ENCODE assay signal across 35 cellular contexts in the genomic region with DNA sequence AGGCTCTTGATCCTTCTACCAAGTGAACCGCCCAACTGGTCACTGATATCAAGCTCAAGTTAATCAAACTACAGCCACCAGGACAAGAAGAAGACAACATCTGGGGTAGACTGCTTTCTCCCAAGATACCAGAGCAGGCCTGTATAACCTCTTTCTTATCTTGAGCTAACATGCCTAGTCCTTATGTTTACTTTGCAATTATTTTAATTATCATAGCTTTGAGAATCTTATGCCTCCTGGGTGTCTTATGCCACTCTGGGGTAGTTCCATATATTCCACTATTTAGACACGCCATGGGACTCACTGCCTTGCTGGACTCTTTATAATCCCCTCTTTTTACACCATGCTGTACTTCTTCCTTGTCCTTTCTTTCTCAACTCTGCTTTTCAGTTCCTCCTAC.
"Had no signal": no experiment of that assay in that cellular context is flagged by ENCODE, and none has a peak within 500 bp of the region (broad histone marks: within the 10 kb centered on the region; RNA-seq: fewer than 3 reads in every experiment).

No MANE protein-coding gene starts in this region.

- H3K9me3 ChIP-seq: ascending aorta, breast epithelium, colonic mucosa, gastrocnemius medialis, heart left ventricle had no signal

- H3K36me3 ChIP-seq: ascending aorta, breast epithelium, cardiac muscle cell, colonic mucosa, gastrocnemius medialis, heart left ventricle had no signal

- ATAC-seq: activated naive CD4-positive, alpha-beta T cell treated with anti-CD3 and anti-CD28 coated beads, Interleukin-2, amount 50 U/mL, for 72 hours; activated T-cell treated with anti-CD3 and anti-CD28 coated beads, Interleukin-2, amount 50 U/mL, for 72 hours; esophagus mucosa; foreskin keratinocyte; gastrocnemius medialis; heart left ventricle; T-helper 17 cell; WTC11 had no signal

- H3K4me3 ChIP-seq: ascending aorta, breast epithelium, cardiac muscle cell, colonic mucosa, gastrocnemius medialis, heart left ventricle had no signal

- H3K4me1 ChIP-seq: ascending aorta, breast epithelium, colonic mucosa, foreskin keratinocyte, gastrocnemius medialis, heart left ventricle had no signal

- FAIRE-seq: endometrium, endothelial cell of umbilical vein, TTC549 had no signal

- H3K27me3 ChIP-seq: ascending aorta, cardiac muscle cell, colonic mucosa, gastrocnemius medialis, heart left ventricle had no signal

- DNase-seq: activated CD4-positive, alpha-beta memory T cell treated with anti-CD3 and anti-CD28 coated beads, Interleukin-2, amount 10 ng/mL, durations not matched to agents 7 days and 5 days; activated CD4-positive, alpha-beta T cell treated with anti-CD3 and anti-CD28 coated beads for 1 hour; activated CD4-positive, alpha-beta T cell treated with anti-CD3 and anti-CD28 coated beads for 4 hours; activated CD4-positive, alpha-beta T cell treated with anti-CD3 and anti-CD28 coated beads, Interleukin-2, amount 10 ng/mL, durations not matched to agents 7 days and 5 days; activated CD4-positive, alpha-beta T cell treated with anti-CD3 and anti-CD28 coated beads, Interleukin-2, amount 50 U/mL, for 4 hours; activated CD8-positive, alpha-beta memory T cell treated with anti-CD3 and anti-CD28 coated beads, Interleukin-2, amount 50 U/mL, for 48 hours; activated gamma-delta T cell; activated naive CD4-positive, alpha-beta T cell; activated naive CD4-positive, alpha-beta T cell treated with anti-CD3 and anti-CD28 coated beads, Interleukin-2, amount 10 ng/mL, durations not matched to agents 7 days and 5 days; activated naive CD8-positive, alpha-beta T cell treated with anti-CD3 and anti-CD28 coated beads, Interleukin-2, amount 10 ng/mL, durations not matched to agents 7 days and 5 days; activated T-cell treated with anti-CD3 and anti-CD28 coated beads for 4 hours; activated T-cell treated with anti-CD3 and anti-CD28 coated beads, Interleukin-2, amount 50 U/mL, for 24 hours; activated T-cell treated with anti-CD3 and anti-CD28 coated beads, Interleukin-2, amount 50 U/mL, for 72 hours; central memory CD4-positive, alpha-beta T cell; cerebellar nuclear complex; colonic mucosa; effector CD8-positive, alpha-beta T cell; foreskin keratinocyte; gastrocnemius medialis; glutamatergic neuron; heart left ventricle; T-helper 1 cell; T-helper 17 cell; T1000 had no signal

- H3K27ac ChIP-seq: ascending aorta, breast epithelium, cardiac muscle cell, colonic mucosa, epithelial cell of prostate, foreskin keratinocyte, gastrocnemius medialis, heart left ventricle, VCaP had no signal
